In the genomic region with DNA sequence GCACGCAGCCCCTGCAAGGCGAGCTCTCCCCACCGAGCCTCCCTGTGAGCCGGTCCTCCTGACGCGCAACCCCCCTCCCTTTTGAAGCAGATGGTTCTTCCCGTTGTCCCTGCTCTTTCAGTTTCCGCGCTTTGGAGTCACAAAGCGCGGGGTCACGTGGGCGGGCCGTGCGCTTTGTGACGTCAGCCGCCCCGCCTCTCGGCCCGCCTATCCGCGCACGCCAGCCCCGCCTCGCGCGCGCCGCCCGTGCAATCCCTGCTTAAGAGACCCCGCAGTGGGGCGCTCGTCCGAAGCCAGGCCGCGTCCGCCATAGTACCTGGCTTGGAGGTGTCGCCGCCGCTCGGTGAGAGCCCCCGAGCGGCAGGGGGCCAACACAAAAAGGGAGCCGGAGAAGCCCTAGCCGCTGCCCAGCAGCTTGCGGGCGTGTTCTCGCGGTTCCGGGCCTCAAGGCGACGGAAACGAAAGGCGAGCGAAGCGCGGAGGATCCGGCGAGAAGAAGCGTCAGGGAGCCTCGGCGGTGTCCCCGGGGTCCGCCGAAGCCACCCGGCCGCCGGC, we compare ENCODE assay signal across 8 cellular contexts. TPM values are rescaled to one million over a fixed set of nuclear protein-coding genes. Genes with fewer than 3 reads are reported as not detected.
DNase-seq lines count a peak whose midpoint lies in the region; ATAC-seq, FAIRE-seq and TF ChIP-seq lines count a peak whose summit lies in the region.

A gene with protein sequence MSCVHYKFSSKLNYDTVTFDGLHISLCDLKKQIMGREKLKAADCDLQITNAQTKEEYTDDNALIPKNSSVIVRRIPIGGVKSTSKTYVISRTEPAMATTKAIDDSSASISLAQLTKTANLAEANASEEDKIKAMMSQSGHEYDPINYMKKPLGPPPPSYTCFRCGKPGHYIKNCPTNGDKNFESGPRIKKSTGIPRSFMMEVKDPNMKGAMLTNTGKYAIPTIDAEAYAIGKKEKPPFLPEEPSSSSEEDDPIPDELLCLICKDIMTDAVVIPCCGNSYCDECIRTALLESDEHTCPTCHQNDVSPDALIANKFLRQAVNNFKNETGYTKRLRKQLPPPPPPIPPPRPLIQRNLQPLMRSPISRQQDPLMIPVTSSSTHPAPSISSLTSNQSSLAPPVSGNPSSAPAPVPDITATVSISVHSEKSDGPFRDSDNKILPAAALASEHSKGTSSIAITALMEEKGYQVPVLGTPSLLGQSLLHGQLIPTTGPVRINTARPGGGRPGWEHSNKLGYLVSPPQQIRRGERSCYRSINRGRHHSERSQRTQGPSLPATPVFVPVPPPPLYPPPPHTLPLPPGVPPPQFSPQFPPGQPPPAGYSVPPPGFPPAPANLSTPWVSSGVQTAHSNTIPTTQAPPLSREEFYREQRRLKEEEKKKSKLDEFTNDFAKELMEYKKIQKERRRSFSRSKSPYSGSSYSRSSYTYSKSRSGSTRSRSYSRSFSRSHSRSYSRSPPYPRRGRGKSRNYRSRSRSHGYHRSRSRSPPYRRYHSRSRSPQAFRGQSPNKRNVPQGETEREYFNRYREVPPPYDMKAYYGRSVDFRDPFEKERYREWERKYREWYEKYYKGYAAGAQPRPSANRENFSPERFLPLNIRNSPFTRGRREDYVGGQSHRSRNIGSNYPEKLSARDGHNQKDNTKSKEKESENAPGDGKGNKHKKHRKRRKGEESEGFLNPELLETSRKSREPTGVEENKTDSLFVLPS (N-terminal part only) (plus strand): TSS at position 272 of the 555 bp plus-strand sequence. CDS start 1,061 bp downstream, outside the sequence.

- peaks cover 5% of the 10 kb centered on the region for H3K27me3 ChIP-seq in Loucy (ENCODE audit: insufficient read depth, low read length, poor library complexity, severe bottlenecking)

- ATAC-seq in stimulated activated naive CD8-positive, alpha-beta T cell treated with anti-CD3 and anti-CD28 coated beads, Interleukin-15, amount 100 ng/mL, for 72 hours, result peak; percentile 92

- H4K20me1 ChIP-seq in Loucy (ENCODE audit: insufficient read depth, low read length, poor library complexity, severe bottlenecking), result peaks cover 48% of the 10 kb centered on the region

- peaks cover 22% of the 10 kb centered on the region for H3K36me3 Mint-ChIP-seq in nephron progenitor cell (ENCODE audit: low read depth)

- H3K9ac ChIP-seq in ES-I3 (ENCODE audit: low read depth, low read length) (peak within 1 kb of the TSS; percentile 93), Loucy (ENCODE audit: low read depth, low read length, poor library complexity, severe bottlenecking) (peak within 1 kb of the TSS; percentile 97)

- FAIRE-seq in H54 (lab: Jason Lieb, UNC), result peak; percentile 73

- H3K9me3 ChIP-seq in ES-I3 (ENCODE audit: control insufficient read depth, insufficient read depth, low read length) (no peaks in the 10 kb centered on the region), Loucy (ENCODE audit: insufficient read depth, low read depth, low read length) (no peaks in the 10 kb centered on the region)

- peaks cover 4% of the 10 kb centered on the region; the same call in 1 of the 2 replicates for H3K4me1 ChIP-seq in ES-I3 (ENCODE audit: insufficient read depth, low read length)
- H3K4me1 ChIP-seq in Loucy (ENCODE audit: insufficient read depth, low read length, poor library complexity, severe bottlenecking), result peaks cover 16% of the 10 kb centered on the region

- H3K4me3 Mint-ChIP-seq in nephron progenitor cell, result peak within 1 kb of the TSS; percentile 99
- H3K4me3 Mint-ChIP-seq in stimulated activated naive CD8-positive, alpha-beta T cell treated with anti-CD3 and anti-CD28 coated beads, Interleukin-15, amount 100 ng/mL, for 72 hours, result peak within 1 kb of the TSS; percentile 98 to 100

- peak; percentile 53 for DNase-seq in H54 (ENCODE audit: insufficient read length, low spot score)
- DNase-seq in activated effector memory CD4-positive, alpha-beta T cell treated with Interleukin-2 at 50 U/mL for 16 hours, result peak; percentile 89
- DNase-seq in fibroblast of the aortic adventitia (ENCODE audit: low read depth), result peak; percentile 96
- peak; percentile 94 for DNase-seq in nephron progenitor cell
- DNase-seq in stimulated activated naive CD8-positive, alpha-beta T cell treated with anti-CD3 and anti-CD28 coated beads, Interleukin-15, amount 100 ng/mL, for 72 hours, result peak; percentile 95

- no peak; the same call in 1 of the 2 replicates for TF ChIP-seq CTCF in Loucy (conservative IDR thresholded peaks at IDR 0.05; ENCODE audit: low read length)
- peak; percentile 19 for TF ChIP-seq CTCF in fibroblast of the aortic adventitia (IDR thresholded peaks at IDR 0.05; ENCODE audit: insufficient read depth, low read length)
- no peak for TF ChIP-seq CTCF in nephron progenitor cell (IDR thresholded peaks at IDR 0.05)

- H3K4me2 ChIP-seq in Loucy (ENCODE audit: low read depth, low read length, poor library complexity, severe bottlenecking), result peak within 1 kb of the TSS; percentile 86

- TF ChIP-seq POLR2A in H54 (IDR thresholded peaks at IDR 0.05; ENCODE audit: low read depth, low read length), result peak; percentile 82
- TF ChIP-seq POLR2A in Raji (IDR thresholded peaks at IDR 0.05; ENCODE audit: insufficient read depth, low read depth, low read length), result peak; percentile 93

- H3K79me2 ChIP-seq in Loucy (ENCODE audit: insufficient read depth, low read length), result peaks cover 50% of the 10 kb centered on the region

- peak within 1 kb of the TSS; percentile 100 for H3K27ac Mint-ChIP-seq in nephron progenitor cell
- peak within 1 kb of the TSS; percentile 100 for H3K27ac Mint-ChIP-seq in stimulated activated naive CD8-positive, alpha-beta T cell treated with anti-CD3 and anti-CD28 coated beads, Interleukin-15, amount 100 ng/mL, for 72 hours

- peaks cover 32% of the 10 kb centered on the region for H3K4me1 Mint-ChIP-seq in nephron progenitor cell
- H3K4me1 Mint-ChIP-seq in stimulated activated naive CD8-positive, alpha-beta T cell treated with anti-CD3 and anti-CD28 coated beads, Interleukin-15, amount 100 ng/mL, for 72 hours, result peaks cover 37% of the 10 kb centered on the region

- H3K27me3 Mint-ChIP-seq in nephron progenitor cell (ENCODE audit: low read depth, poor library complexity), result no peaks in the 10 kb centered on the region
- no peaks in the 10 kb centered on the region for H3K27me3 Mint-ChIP-seq in stimulated activated naive CD8-positive, alpha-beta T cell treated with anti-CD3 and anti-CD28 coated beads, Interleukin-15, amount 100 ng/mL, for 72 hours

- H3K36me3 ChIP-seq in ES-I3 (ENCODE audit: insufficient read depth, low read length), result no peaks in the 10 kb centered on the region
- 0 out of 2 replicates have a peak, but pooled peaks cover under 1% of the 10 kb centered on the region for H3K36me3 ChIP-seq in Loucy (ENCODE audit: insufficient read depth, low read length)

- H2AFZ ChIP-seq in Loucy (ENCODE audit: low read length), result peak within 1 kb of the TSS; percentile 85

- 0 out of 2 replicates have a peak, but pooled peaks cover 4% of the 10 kb centered on the region for H3F3A ChIP-seq in Loucy (ENCODE audit: low read depth)

- no peaks in the 10 kb centered on the region for H3K9me3 Mint-ChIP-seq in nephron progenitor cell
- H3K9me3 Mint-ChIP-seq in stimulated activated naive CD8-positive, alpha-beta T cell treated with anti-CD3 and anti-CD28 coated beads, Interleukin-15, amount 100 ng/mL, for 72 hours, result no peaks in the 10 kb centered on the region

- H3K4me3 ChIP-seq in Loucy (ENCODE audit: low read length, poor library complexity, severe bottlenecking) (peak within 1 kb of the TSS; percentile 84), fibroblast of the aortic adventitia (ENCODE audit: low read depth, low read length) (peak within 1 kb of the TSS; percentile 90)

- H3K9me2 ChIP-seq in Loucy (replicated peaks; ENCODE audit: low read depth, low read length), result no peaks in the 10 kb centered on the region

RNA-seq across cellular contexts. Expression of the gene that starts here (rescaled TPM):
- total RNA-seq in fibroblast of the aortic adventitia (ENCODE audit: low replicate concordance), result 30.7 and 37.6 TPM in 2 replicates

Comparison
In these comparisons a context has a peak if more than half of its experiments do, and no peak if none do; other contexts are left out.
1. Peak in every context shown above with its lines: DNase-seq, ATAC-seq and H3K4me3 ChIP-seq.